Comparison of ENCODE assay signal across 9 cellular contexts in genomic region chr1:27045973-27046558, GRCh38. TPM values are rescaled to one million over a fixed set of nuclear protein-coding genes. Genes with fewer than 3 reads are reported as not detected.
DNase-seq lines count a peak whose midpoint lies in the region; ATAC-seq and TF ChIP-seq lines count a peak whose summit lies in the region.
"Had no signal": no experiment of that assay in that cellular context is flagged by ENCODE, and none has a peak within 500 bp of the region (broad histone marks: within the 10 kb centered on the region; RNA-seq: fewer than 3 reads in every experiment).

No MANE protein-coding gene starts in this region.

- H3K4me1 ChIP-seq in SK-N-SH (ENCODE audit: control insufficient read depth in 1 of 2, insufficient read depth in 2 of 2, low read depth in 1 of 2, low read length in 1 of 2), result no peaks in the 10 kb centered on the region
- no peaks in the 10 kb centered on the region for H3K4me1 ChIP-seq in aorta (ENCODE audit: control insufficient read depth in 1 of 2, insufficient read depth in 2 of 2, low read length in 2 of 2)

- H3K36me3 Mint-ChIP-seq in activated naive CD4-positive, alpha-beta T cell treated with anti-CD3 and anti-CD28 coated beads for 36 hours (ENCODE audit: low read depth), result no peaks in the 10 kb centered on the region

- no peak overlapping the region for H3K27ac ChIP-seq in SK-N-SH (ENCODE audit: low read depth in 2 of 2, low read length in 1 of 2)
- H3K27ac ChIP-seq in aorta (ENCODE audit: low read depth in 1 of 2, low read length in 2 of 2), result no peak overlapping the region

- no peaks in the 10 kb centered on the region for H3K27me3 Mint-ChIP-seq in activated naive CD4-positive, alpha-beta T cell treated with anti-CD3 and anti-CD28 coated beads for 36 hours (ENCODE audit: low read depth)

- H3K9me3 ChIP-seq in SK-N-SH, result no peaks in the 10 kb centered on the region
- no peaks in the 10 kb centered on the region for H3K9me3 ChIP-seq in aorta (ENCODE audit: control insufficient read depth, low read length)

- CTCF ChIA-PET in SK-N-SH (lab: Yijun Ruan, JAX), result interaction anchor here (0.6 to 38.3 kb wide), 41 partner anchors 11 to 563 kb away, joined by 3 to 1084 read pairs (median 5); partner anchors contain the start of genes AHDC1 and TENT5B
- CTCF ChIA-PET in activated naive CD4-positive, alpha-beta T cell treated with anti-CD3 and anti-CD28 coated beads for 36 hours (lab: Charles Lee), result interaction anchor here (0.6 to 5.7 kb wide), 42 partner anchors 8 to 947 kb away, joined by 3 to 215 read pairs (median 4); partner anchors contain the start of gene GPR3

- peak; percentile 64 for TF ChIP-seq RAD21 in SK-N-SH (IDR thresholded peaks at IDR 0.05; ENCODE audit: low read length)

- no peak for TF ChIP-seq EP300 in SK-N-SH (IDR thresholded peaks at IDR 0.05; ENCODE audit: borderline replicate concordance in 1 of 2, low read depth in 1 of 2, low read length in 1 of 2)

- no peak overlapping the region for H3K9ac ChIP-seq in SK-N-SH

- TF ChIP-seq CTCF in SK-N-SH (IDR thresholded peaks at IDR 0.05), result peak; percentile 92

- DNase-seq in COR-L47 (lab: John Stamatoyannopoulos, UW) (peak; percentile 49), HT-29 (ENCODE audit: low spot score) (peak; percentile 66), SK-N-SH (peak; percentile 77), cardiac septum (ENCODE audit: low spot score) (peak; percentile 85), putamen (ENCODE audit: low spot score) (peak; percentile 27), aorta (peak; percentile 71 to 91)
- peak; percentile 80 for DNase-seq in activated naive CD4-positive, alpha-beta T cell treated with anti-CD3 and anti-CD28 coated beads for 36 hours

- H3K27me3 ChIP-seq in SK-N-SH (ENCODE audit: insufficient read depth) (no peaks in the 10 kb centered on the region), aorta (ENCODE audit: control insufficient read depth in 1 of 2, insufficient read depth in 2 of 2, low read length in 1 of 2) (no peaks in the 10 kb centered on the region)

- WGBS in SK-N-SH (ENCODE audit: low lambda C conversion rate), result 28% methylated on average over 17 of the region's 17 CpGs
- WGBS in aorta, 2 donors, result 25 to 27% methylated on average over 17 of the region's 17 CpGs

- H3K4me3 ChIP-seq in SK-N-SH (ENCODE audit: low read depth in 2 of 2, low read length in 1 of 2), result no peak overlapping the region
- no peak overlapping the region for H3K4me3 ChIP-seq in aorta (ENCODE audit: low read length in 2 of 2)

- no peaks in the 10 kb centered on the region for H4K20me1 ChIP-seq in SK-N-SH (ENCODE audit: insufficient read depth)

- no peaks in the 10 kb centered on the region for H3K79me2 ChIP-seq in SK-N-SH (ENCODE audit: insufficient read depth)

- no peaks in the 10 kb centered on the region for H3K36me3 ChIP-seq in SK-N-SH (replicated peaks in 1 of 2; ENCODE audit: control insufficient read depth in 1 of 2, insufficient read depth in 2 of 2, low read length in 1 of 2)
- H3K36me3 ChIP-seq in aorta (ENCODE audit: control insufficient read depth in 1 of 2, insufficient read depth in 2 of 2, low read length in 1 of 2), result no peaks in the 10 kb centered on the region

- ATAC-seq in aorta (ENCODE audit: low FRiP score) (peak; percentile 81), HG03135 (IDR thresholded peaks at IDR 0.05; ENCODE audit: unreplicated experiment) (no peak)

- no peak overlapping the region for H3K27ac Mint-ChIP-seq in activated naive CD4-positive, alpha-beta T cell treated with anti-CD3 and anti-CD28 coated beads for 36 hours

- POLR2A ChIA-PET in SK-N-SH (lab: Yijun Ruan, JAX), result interaction anchor here (1.4 kb wide), 1 partner anchor 51 kb away, joined by 15 read pairs; no protein-coding TSS in a partner anchor

- peak overlapping the region; percentile 70 for H3K4me3 Mint-ChIP-seq in activated naive CD4-positive, alpha-beta T cell treated with anti-CD3 and anti-CD28 coated beads for 36 hours

- H3K9me3 Mint-ChIP-seq in activated naive CD4-positive, alpha-beta T cell treated with anti-CD3 and anti-CD28 coated beads for 36 hours, result no peaks in the 10 kb centered on the region

- peaks cover 20% of the 10 kb centered on the region for H3K4me1 Mint-ChIP-seq in activated naive CD4-positive, alpha-beta T cell treated with anti-CD3 and anti-CD28 coated beads for 36 hours (ENCODE audit: low read depth)

- H3K9me2 ChIP-seq in SK-N-SH, result no peaks in the 10 kb centered on the region

- no peaks in the 10 kb centered on the region for H3F3A ChIP-seq in SK-N-SH (replicated peaks; ENCODE audit: insufficient read depth)

- H2AFZ ChIP-seq in SK-N-SH (ENCODE audit: low read depth), result no peak overlapping the region

- intact Hi-C loops in activated naive CD4-positive, alpha-beta T cell treated with anti-CD3 and anti-CD28 coated beads for 36 hours (cut with micrococcal nuclease), result loop anchor here (2.0 to 5.0 kb wide), 3 partner anchors 153 to 349 kb away; no protein-coding TSS in a partner anchor
- intact Hi-C loops in cardiac septum (cut with DNase I) (loop anchor here (1.0 to 10.0 kb wide), 4 partner anchors 47 to 559 kb away; partner anchors contain the start of gene AHDC1), aorta (cut with DNase I) (loop anchor here (2.0 to 5.0 kb wide), 3 partner anchors 49 to 236 kb away; no protein-coding TSS in a partner anchor)

- H3K4me2 ChIP-seq in SK-N-SH, result no peak overlapping the region

TF ChIP-seq in SK-N-SH, 30 proteins besides CTCF, POLR2A, EP300 and RAD21:
- TF ChIP-seq IRF3 (IDR thresholded peaks at IDR 0.05; ENCODE audit: low read depth, low read length) (no peak), MAX (IDR thresholded peaks at IDR 0.05; ENCODE audit: low read depth) (peak; percentile 86), MXI1 (IDR thresholded peaks at IDR 0.05; ENCODE audit: low read depth, low read length) (0 out of 2 replicates have a peak, but pooled peaks have one; percentile 26), SMC3 (IDR thresholded peaks at IDR 0.05; ENCODE audit: low read depth, low read length) (peak; percentile 75), PBX3 (IDR thresholded peaks at IDR 0.05) (0 out of 2 replicates have a peak, but pooled peaks have one; percentile 19)

RNA-seq across cellular contexts. Expression of gene TENT5B, which starts 33.4 kb away (rescaled TPM):
- total RNA-seq in HT-29 (2014; rRNA removed; shearing (Covaris generic)), result 1.9 and 2.3 TPM in 2 replicates
- 0.78 and 1.2 TPM in 2 replicates for polyA plus RNA-seq in SK-N-SH (2012; rRNA removed)
- 0.71 and 1.2 TPM in 2 replicates for polyA plus RNA-seq in SK-N-SH (2012; cell fraction: cytosol; rRNA removed)
- 0.63 and 0.79 TPM in 2 replicates for polyA plus RNA-seq in SK-N-SH (2012; cell fraction: nucleus; rRNA removed)
- not detected for total RNA-seq in activated naive CD4-positive, alpha-beta T cell treated with anti-CD3 and anti-CD28 coated beads for 36 hours
- 7.6 TPM for total RNA-seq in cardiac septum
- total RNA-seq in aorta, result 10 to 100 TPM; 20.6 to 73.9 TPM
- 10 to 100 TPM; 10.4 to 23.7 TPM for polyA plus RNA-seq in aorta
- total RNA-seq: activated CD8-positive, alpha-beta memory T cell treated with anti-CD3 and anti-CD28 coated beads for 36 hours had no signal

RNA-seq across cellular contexts. Expression of gene TRNP1, which starts 52.6 kb away (rescaled TPM):
- 182 and 203 TPM in 2 replicates for total RNA-seq in HT-29 (2014; rRNA removed; shearing (Covaris generic))
- polyA plus RNA-seq in SK-N-SH (2012; rRNA removed) (8.8 and 11.6 TPM in 2 replicates), aorta (10 to 100 TPM; 15.2 to 30.8 TPM)
- polyA plus RNA-seq in SK-N-SH (2012; cell fraction: cytosol; rRNA removed), result 8.5 and 11.5 TPM in 2 replicates
- polyA plus RNA-seq in SK-N-SH (2012; cell fraction: nucleus; rRNA removed), result 5.7 and 6.1 TPM in 2 replicates
- total RNA-seq in activated naive CD4-positive, alpha-beta T cell treated with anti-CD3 and anti-CD28 coated beads for 36 hours, result under 1 TPM; 0.20 to 0.43 TPM
- total RNA-seq in cardiac septum (42.2 TPM), aorta (10 to 100 TPM; 15.0 to 16.3 TPM)

Comparison
In these comparisons a context has a peak if more than half of its experiments do, and no peak if none do; other contexts are left out.
1. DNase-seq: peak in every context shown above with its lines; median percentile 85 in cardiac septum; 81 in aorta; 80 in activated naive CD4-positive, alpha-beta T cell treated with anti-CD3 and anti-CD28 coated beads for 36 hours; 77 in SK-N-SH; 66 in HT-29; 49 in COR-L47; 27 in putamen.
2. RNA of gene TRNP1, which starts 52.6 kb away (total RNA-seq): 182 to 203 TPM in HT-29, 42.2 TPM in cardiac septum (single experiment) and 15.0 to 16.3 TPM in aorta; 0.20 to 0.43 TPM in activated naive CD4-positive, alpha-beta T cell treated with anti-CD3 and anti-CD28 coated beads for 36 hours; every median in the first group is over 10 times any median in the second.